In the genomic region with DNA sequence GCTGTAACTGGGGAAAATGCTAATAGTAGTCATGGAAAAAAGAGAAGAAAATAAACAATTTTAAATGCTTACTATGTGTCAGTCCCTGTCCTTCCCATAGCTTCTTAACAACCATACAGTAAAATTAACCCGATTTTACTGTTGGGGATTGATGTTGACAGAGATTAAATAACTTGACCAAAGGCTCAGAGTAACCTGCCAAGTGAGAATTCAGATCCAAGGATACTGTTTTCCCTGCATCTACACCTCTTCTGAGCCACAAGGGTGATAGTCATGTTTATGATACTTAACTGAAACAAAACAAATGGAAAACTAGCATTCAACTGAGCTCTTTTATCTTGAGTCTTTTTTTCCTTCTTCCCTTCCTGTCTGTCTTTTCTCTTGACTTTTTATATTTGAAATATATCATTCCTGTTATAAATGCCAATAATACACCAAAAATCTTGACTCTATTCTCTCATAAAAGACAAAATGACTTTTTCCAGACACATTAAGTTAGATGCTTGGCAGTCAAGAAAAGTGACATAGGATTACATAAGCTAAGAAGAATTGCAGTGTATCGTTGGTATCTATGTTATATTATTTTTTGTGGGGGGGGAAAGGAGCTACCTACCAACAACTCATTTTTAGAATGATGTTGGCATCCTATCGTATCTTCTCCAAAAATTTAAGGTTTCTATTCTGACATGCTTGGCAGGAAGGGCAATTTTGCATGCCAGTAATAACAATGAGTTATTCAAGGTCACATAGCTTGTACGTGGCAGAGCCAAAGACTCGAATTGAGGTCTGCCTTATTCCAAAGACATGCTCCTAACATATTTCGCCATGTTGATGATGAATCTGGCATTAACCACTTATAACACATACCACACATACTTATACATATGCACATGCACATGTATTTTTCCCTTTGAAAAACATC, we compare ENCODE assay signal across 19 cellular contexts.
"Had no signal": no experiment of that assay in that cellular context is flagged by ENCODE, and none has a peak within 500 bp of the region (broad histone marks: within the 10 kb centered on the region; RNA-seq: fewer than 3 reads in every experiment).

No MANE protein-coding gene starts in this region.

- H3K27me3 ChIP-seq: hepatocyte, pancreas, testis had no signal

- DNase-seq: effector CD4-positive, alpha-beta T cell; foreskin melanocyte; head of caudate nucleus; left colon; left ventricle myocardium superior; mesendoderm; naive B cell; occipital lobe; pancreas; right cardiac atrium; stimulated activated CD4-positive, alpha-beta T cell treated with anti-CD3 and anti-CD28 coated beads, Interleukin-15, amount 100 ng/mL, for 24 hours; stimulated activated CD4-positive, alpha-beta T cell treated with anti-CD3 and anti-CD28 coated beads, Interleukin-1b, Interleukin-23, amount 100 ng/mL, for 48 hours; stimulated activated CD4-positive, alpha-beta T cell treated with anti-CD3 and anti-CD28 coated beads, Interleukin-4, amount 100 ng/mL, for 4 hours; stimulated activated naive B cell treated with anti-CD40 and anti-IgM and Interleukin-4, amounts not matched to agents 10 μg/mL and 1 μg/mL and 100 μg/mL, for 72 hours; stimulated activated naive CD8-positive, alpha-beta T cell treated with anti-CD3 and anti-CD28 coated beads, Interleukin-15, amount 100 ng/mL, for 72 hours; testis had no signal

- H3K4me3 ChIP-seq: coronary artery, hepatocyte, lung, pancreas, testis had no signal

- H3K27ac ChIP-seq: coronary artery, hepatocyte, pancreas, testis had no signal

- H3K4me2 ChIP-seq: hepatocyte had no signal

- H3K9me3 ChIP-seq: pancreas, testis had no signal

- H3K36me3 ChIP-seq: pancreas had no signal

- H3K79me2 ChIP-seq: hepatocyte had no signal

- H3K4me1 ChIP-seq: pancreas, testis had no signal

- ATAC-seq: left colon; left ventricle myocardium superior; pancreas; right cardiac atrium; stimulated activated naive B cell treated with anti-CD40 and anti-IgM and Interleukin-4, amounts not matched to agents 10 μg/mL and 1 μg/mL and 100 μg/mL, for 72 hours; stimulated activated naive CD8-positive, alpha-beta T cell treated with anti-CD3 and anti-CD28 coated beads, Interleukin-15, amount 100 ng/mL, for 72 hours had no signal

- H2AFZ ChIP-seq: hepatocyte had no signal
